1 cellular context compared by ENCODE assay signal in the genomic region with DNA sequence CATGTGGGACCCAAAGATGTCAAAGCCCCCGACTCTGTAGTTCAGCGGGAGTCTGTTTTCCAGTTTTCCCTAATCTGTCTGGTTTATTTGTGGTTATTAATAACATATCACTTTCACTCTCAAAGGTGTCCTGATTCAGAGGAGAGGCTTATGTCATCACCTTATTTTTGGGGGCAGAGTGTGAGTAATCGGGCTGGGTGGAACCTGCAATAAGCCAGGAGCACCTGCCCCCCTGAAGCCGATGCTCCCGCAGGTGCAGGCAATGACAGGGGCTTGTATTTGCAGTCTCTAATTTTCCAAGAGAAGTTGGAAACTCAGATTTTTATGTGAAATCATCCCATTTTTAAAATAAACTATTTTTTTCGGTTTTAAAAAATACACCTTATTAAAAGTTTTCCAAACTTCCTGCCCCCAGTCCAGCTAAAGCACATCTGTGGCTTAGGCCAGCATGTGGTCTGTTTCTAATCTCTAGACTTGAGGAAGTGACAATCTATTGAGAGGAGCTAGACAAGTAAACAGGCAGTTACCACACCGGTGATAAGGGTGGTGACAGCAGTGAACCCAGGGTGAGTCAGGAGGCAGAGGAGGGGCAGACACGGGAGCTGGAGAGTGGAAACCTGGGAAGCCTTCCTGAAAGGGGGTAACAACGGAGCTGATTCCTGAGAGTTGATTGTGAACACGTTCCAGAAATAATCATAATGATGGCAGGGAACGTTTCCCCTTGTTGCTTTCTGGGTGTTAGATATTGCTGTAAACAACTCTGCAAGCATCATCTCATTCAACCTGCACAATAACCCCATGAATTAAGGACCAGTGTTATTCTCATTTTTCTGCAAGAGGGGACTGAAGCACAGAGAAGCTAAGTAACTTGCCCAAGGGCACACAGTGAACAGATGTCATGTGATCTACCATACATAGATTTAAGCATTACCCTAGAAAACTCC.
TF ChIP-seq lines count a peak whose summit lies in the region.

No MANE protein-coding gene starts in this region.

TF ChIP-seq in HepG2, 621 proteins besides CTCF, POLR2A, EP300 and RAD21 (continued from another document and continues in another):
- TF ChIP-seq, protein P1, sequence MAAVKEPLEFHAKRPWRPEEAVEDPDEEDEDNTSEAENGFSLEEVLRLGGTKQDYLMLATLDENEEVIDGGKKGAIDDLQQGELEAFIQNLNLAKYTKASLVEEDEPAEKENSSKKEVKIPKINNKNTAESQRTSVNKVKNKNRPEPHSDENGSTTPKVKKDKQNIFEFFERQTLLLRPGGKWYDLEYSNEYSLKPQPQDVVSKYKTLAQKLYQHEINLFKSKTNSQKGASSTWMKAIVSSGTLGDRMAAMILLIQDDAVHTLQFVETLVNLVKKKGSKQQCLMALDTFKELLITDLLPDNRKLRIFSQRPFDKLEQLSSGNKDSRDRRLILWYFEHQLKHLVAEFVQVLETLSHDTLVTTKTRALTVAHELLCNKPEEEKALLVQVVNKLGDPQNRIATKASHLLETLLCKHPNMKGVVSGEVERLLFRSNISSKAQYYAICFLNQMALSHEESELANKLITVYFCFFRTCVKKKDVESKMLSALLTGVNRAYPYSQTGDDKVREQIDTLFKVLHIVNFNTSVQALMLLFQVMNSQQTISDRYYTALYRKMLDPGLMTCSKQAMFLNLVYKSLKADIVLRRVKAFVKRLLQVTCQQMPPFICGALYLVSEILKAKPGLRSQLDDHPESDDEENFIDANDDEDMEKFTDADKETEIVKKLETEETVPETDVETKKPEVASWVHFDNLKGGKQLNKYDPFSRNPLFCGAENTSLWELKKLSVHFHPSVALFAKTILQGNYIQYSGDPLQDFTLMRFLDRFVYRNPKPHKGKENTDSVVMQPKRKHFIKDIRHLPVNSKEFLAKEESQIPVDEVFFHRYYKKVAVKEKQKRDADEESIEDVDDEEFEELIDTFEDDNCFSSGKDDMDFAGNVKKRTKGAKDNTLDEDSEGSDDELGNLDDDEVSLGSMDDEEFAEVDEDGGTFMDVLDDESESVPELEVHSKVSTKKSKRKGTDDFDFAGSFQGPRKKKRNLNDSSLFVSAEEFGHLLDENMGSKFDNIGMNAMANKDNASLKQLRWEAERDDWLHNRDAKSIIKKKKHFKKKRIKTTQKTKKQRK (IDR thresholded peaks at IDR 0.05; ENCODE audit: low read length) = no peak
- TF ChIP-seq TGIF2 (CRISPR knock-in tag; IDR thresholded peaks at IDR 0.05) (peak; percentile 78), IRF2 (CRISPR knock-in tag; IDR thresholded peaks at IDR 0.05) (peak; percentile 80), RXRA (CRISPR knock-in tag; IDR thresholded peaks at IDR 0.05) (peak; percentile 86; the same call in 1 of the 2 replicates), ZNF652 (CRISPR knock-in tag; IDR thresholded peaks at IDR 0.05; ENCODE audit: borderline replicate concordance, low read depth) (no peak), ZFP82 (CRISPR knock-in tag; IDR thresholded peaks at IDR 0.05; ENCODE audit: borderline replicate concordance) (no peak), FOXA1 (IDR thresholded peaks at IDR 0.05) (no peak), FOXA1 (CRISPR knock-in tag; IDR thresholded peaks at IDR 0.05) (peak; percentile 94), PHF21A (CRISPR knock-in tag; IDR thresholded peaks at IDR 0.05) (peak; percentile 63), FOXO1 (CRISPR knock-in tag; IDR thresholded peaks at IDR 0.05) (peak; percentile 97), GATAD2A (CRISPR knock-in tag; IDR thresholded peaks at IDR 0.05) (peak; percentile 87), MED13 (CRISPR knock-in tag; IDR thresholded peaks at IDR 0.05) (no peak), FOXP1 (IDR thresholded peaks at IDR 0.05) (0 out of 2 replicates have a peak, but pooled peaks have one; percentile 26), FOXP1 (CRISPR knock-in tag; IDR thresholded peaks at IDR 0.05) (peak; percentile 96), ZNF567 (CRISPR knock-in tag; IDR thresholded peaks at IDR 0.05; ENCODE audit: borderline replicate concordance) (peak; percentile 74; the same call in 1 of the 2 replicates), KDM3A (CRISPR knock-in tag; IDR thresholded peaks at IDR 0.05; ENCODE audit: low read depth) (peak; percentile 71; the same call in 1 of the 2 replicates), ZKSCAN8 (CRISPR knock-in tag; IDR thresholded peaks at IDR 0.05; ENCODE audit: borderline replicate concordance) (peak; percentile 36; the same call in 1 of the 2 replicates), YEATS2 (CRISPR knock-in tag; IDR thresholded peaks at IDR 0.05; ENCODE audit: borderline replicate concordance) (peak; percentile 49; the same call in 1 of the 2 replicates), ESRRA (CRISPR knock-in tag; IDR thresholded peaks at IDR 0.05; ENCODE audit: low read depth) (no peak), JDP2 (CRISPR knock-in tag; IDR thresholded peaks at IDR 0.05; ENCODE audit: borderline replicate concordance) (no peak), JUNB (CRISPR knock-in tag; IDR thresholded peaks at IDR 0.05; ENCODE audit: borderline replicate concordance) (peak; percentile 68; the same call in 1 of the 2 replicates), ZNF891 (CRISPR knock-in tag; IDR thresholded peaks at IDR 0.05) (no peak), MIER2 (CRISPR knock-in tag; IDR thresholded peaks at IDR 0.05) (0 out of 2 replicates have a peak, but pooled peaks have one; percentile 14), NFRKB (IDR thresholded peaks at IDR 0.05) (no peak), SP5 (CRISPR knock-in tag; IDR thresholded peaks at IDR 0.05; ENCODE audit: borderline replicate concordance, low read depth) (peak; percentile 80), ZNF788 (CRISPR knock-in tag; IDR thresholded peaks at IDR 0.05; ENCODE audit: borderline replicate concordance) (0 out of 2 replicates have a peak, but pooled peaks have one; percentile 38), RNF2 (conservative IDR thresholded peaks at IDR 0.05; ENCODE audit: low read depth) (no peak), ZNF660 (CRISPR knock-in tag; IDR thresholded peaks at IDR 0.05; ENCODE audit: borderline replicate concordance, low read depth) (no peak), JUND (CRISPR knock-in tag; IDR thresholded peaks at IDR 0.05) (peak; percentile 65; the same call in 1 of the 2 replicates), SETDB1 (CRISPR knock-in tag; IDR thresholded peaks at IDR 0.05; ENCODE audit: borderline replicate concordance) (no peak), DNMT1 (CRISPR knock-in tag; IDR thresholded peaks at IDR 0.05) (no peak), BCL6 (CRISPR knock-in tag; IDR thresholded peaks at IDR 0.05) (peak; percentile 88), ERF (CRISPR knock-in tag; IDR thresholded peaks at IDR 0.05) (peak; percentile 92), RAD51 (IDR thresholded peaks at IDR 0.05; ENCODE audit: borderline replicate concordance) (no peak)
- TF ChIP-seq, protein P2, sequence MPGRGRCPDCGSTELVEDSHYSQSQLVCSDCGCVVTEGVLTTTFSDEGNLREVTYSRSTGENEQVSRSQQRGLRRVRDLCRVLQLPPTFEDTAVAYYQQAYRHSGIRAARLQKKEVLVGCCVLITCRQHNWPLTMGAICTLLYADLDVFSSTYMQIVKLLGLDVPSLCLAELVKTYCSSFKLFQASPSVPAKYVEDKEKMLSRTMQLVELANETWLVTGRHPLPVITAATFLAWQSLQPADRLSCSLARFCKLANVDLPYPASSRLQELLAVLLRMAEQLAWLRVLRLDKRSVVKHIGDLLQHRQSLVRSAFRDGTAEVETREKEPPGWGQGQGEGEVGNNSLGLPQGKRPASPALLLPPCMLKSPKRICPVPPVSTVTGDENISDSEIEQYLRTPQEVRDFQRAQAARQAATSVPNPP (CRISPR knock-in tag; IDR thresholded peaks at IDR 0.05) = no peak
- TF ChIP-seq, protein P3, sequence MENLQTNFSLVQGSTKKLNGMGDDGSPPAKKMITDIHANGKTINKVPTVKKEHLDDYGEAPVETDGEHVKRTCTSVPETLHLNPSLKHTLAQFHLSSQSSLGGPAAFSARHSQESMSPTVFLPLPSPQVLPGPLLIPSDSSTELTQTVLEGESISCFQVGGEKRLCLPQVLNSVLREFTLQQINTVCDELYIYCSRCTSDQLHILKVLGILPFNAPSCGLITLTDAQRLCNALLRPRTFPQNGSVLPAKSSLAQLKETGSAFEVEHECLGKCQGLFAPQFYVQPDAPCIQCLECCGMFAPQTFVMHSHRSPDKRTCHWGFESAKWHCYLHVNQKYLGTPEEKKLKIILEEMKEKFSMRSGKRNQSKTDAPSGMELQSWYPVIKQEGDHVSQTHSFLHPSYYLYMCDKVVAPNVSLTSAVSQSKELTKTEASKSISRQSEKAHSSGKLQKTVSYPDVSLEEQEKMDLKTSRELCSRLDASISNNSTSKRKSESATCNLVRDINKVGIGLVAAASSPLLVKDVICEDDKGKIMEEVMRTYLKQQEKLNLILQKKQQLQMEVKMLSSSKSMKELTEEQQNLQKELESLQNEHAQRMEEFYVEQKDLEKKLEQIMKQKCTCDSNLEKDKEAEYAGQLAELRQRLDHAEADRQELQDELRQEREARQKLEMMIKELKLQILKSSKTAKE (CRISPR knock-in tag; IDR thresholded peaks at IDR 0.05; ENCODE audit: borderline replicate concordance) = peak; percentile 94
- TF ChIP-seq, protein P4, sequence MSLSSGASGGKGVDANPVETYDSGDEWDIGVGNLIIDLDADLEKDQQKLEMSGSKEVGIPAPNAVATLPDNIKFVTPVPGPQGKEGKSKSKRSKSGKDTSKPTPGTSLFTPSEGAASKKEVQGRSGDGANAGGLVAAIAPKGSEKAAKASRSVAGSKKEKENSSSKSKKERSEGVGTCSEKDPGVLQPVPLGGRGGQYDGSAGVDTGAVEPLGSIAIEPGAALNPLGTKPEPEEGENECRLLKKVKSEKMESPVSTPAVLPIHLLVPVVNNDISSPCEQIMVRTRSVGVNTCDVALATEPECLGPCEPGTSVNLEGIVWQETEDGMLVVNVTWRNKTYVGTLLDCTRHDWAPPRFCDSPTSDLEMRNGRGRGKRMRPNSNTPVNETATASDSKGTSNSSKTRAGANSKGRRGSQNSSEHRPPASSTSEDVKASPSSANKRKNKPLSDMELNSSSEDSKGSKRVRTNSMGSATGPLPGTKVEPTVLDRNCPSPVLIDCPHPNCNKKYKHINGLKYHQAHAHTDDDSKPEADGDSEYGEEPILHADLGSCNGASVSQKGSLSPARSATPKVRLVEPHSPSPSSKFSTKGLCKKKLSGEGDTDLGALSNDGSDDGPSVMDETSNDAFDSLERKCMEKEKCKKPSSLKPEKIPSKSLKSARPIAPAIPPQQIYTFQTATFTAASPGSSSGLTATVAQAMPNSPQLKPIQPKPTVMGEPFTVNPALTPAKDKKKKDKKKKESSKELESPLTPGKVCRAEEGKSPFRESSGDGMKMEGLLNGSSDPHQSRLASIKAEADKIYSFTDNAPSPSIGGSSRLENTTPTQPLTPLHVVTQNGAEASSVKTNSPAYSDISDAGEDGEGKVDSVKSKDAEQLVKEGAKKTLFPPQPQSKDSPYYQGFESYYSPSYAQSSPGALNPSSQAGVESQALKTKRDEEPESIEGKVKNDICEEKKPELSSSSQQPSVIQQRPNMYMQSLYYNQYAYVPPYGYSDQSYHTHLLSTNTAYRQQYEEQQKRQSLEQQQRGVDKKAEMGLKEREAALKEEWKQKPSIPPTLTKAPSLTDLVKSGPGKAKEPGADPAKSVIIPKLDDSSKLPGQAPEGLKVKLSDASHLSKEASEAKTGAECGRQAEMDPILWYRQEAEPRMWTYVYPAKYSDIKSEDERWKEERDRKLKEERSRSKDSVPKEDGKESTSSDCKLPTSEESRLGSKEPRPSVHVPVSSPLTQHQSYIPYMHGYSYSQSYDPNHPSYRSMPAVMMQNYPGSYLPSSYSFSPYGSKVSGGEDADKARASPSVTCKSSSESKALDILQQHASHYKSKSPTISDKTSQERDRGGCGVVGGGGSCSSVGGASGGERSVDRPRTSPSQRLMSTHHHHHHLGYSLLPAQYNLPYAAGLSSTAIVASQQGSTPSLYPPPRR (CRISPR knock-in tag; IDR thresholded peaks at IDR 0.05; ENCODE audit: borderline replicate concordance) = peak; percentile 77
- TF ChIP-seq, protein P5, sequence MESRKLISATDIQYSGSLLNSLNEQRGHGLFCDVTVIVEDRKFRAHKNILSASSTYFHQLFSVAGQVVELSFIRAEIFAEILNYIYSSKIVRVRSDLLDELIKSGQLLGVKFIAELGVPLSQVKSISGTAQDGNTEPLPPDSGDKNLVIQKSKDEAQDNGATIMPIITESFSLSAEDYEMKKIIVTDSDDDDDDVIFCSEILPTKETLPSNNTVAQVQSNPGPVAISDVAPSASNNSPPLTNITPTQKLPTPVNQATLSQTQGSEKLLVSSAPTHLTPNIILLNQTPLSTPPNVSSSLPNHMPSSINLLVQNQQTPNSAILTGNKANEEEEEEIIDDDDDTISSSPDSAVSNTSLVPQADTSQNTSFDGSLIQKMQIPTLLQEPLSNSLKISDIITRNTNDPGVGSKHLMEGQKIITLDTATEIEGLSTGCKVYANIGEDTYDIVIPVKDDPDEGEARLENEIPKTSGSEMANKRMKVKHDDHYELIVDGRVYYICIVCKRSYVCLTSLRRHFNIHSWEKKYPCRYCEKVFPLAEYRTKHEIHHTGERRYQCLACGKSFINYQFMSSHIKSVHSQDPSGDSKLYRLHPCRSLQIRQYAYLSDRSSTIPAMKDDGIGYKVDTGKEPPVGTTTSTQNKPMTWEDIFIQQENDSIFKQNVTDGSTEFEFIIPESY (CRISPR knock-in tag; IDR thresholded peaks at IDR 0.05) = no peak
- TF ChIP-seq, protein P6, sequence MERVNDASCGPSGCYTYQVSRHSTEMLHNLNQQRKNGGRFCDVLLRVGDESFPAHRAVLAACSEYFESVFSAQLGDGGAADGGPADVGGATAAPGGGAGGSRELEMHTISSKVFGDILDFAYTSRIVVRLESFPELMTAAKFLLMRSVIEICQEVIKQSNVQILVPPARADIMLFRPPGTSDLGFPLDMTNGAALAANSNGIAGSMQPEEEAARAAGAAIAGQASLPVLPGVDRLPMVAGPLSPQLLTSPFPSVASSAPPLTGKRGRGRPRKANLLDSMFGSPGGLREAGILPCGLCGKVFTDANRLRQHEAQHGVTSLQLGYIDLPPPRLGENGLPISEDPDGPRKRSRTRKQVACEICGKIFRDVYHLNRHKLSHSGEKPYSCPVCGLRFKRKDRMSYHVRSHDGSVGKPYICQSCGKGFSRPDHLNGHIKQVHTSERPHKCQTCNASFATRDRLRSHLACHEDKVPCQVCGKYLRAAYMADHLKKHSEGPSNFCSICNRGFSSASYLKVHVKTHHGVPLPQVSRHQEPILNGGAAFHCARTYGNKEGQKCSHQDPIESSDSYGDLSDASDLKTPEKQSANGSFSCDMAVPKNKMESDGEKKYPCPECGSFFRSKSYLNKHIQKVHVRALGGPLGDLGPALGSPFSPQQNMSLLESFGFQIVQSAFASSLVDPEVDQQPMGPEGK (CRISPR knock-in tag; IDR thresholded peaks at IDR 0.05) = peak; percentile 61; the same call in 1 of the 2 replicates
- TF ChIP-seq, protein P7, sequence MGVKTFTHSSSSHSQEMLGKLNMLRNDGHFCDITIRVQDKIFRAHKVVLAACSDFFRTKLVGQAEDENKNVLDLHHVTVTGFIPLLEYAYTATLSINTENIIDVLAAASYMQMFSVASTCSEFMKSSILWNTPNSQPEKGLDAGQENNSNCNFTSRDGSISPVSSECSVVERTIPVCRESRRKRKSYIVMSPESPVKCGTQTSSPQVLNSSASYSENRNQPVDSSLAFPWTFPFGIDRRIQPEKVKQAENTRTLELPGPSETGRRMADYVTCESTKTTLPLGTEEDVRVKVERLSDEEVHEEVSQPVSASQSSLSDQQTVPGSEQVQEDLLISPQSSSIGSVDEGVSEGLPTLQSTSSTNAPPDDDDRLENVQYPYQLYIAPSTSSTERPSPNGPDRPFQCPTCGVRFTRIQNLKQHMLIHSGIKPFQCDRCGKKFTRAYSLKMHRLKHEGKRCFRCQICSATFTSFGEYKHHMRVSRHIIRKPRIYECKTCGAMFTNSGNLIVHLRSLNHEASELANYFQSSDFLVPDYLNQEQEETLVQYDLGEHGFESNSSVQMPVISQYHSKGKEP (CRISPR knock-in tag; IDR thresholded peaks at IDR 0.05) = no peak
